ENCODE assay signal across 1 cellular context in genomic region chr20:34539756-34540155, GRCh38.
TF ChIP-seq lines count a peak whose summit lies in the region.

No MANE protein-coding gene starts in this region.

TF ChIP-seq in GM12878, 131 proteins besides CTCF, POLR2A, EP300 and RAD21:
- TF ChIP-seq CBX5 (IDR thresholded peaks at IDR 0.05; ENCODE audit: low read depth), result no peak
- TF ChIP-seq BCL3 (IDR thresholded peaks at IDR 0.05; ENCODE audit: borderline replicate concordance, insufficient read depth, low read depth, low read length, poor library complexity, severe bottlenecking), result peak; percentile 51
- TF ChIP-seq CHD1 (IDR thresholded peaks at IDR 0.05; ENCODE audit: low read depth, low read length), result no peak
- TF ChIP-seq ZNF217 (IDR thresholded peaks at IDR 0.05), result no peak
